8 cellular contexts compared by ENCODE assay signal in the genomic region with DNA sequence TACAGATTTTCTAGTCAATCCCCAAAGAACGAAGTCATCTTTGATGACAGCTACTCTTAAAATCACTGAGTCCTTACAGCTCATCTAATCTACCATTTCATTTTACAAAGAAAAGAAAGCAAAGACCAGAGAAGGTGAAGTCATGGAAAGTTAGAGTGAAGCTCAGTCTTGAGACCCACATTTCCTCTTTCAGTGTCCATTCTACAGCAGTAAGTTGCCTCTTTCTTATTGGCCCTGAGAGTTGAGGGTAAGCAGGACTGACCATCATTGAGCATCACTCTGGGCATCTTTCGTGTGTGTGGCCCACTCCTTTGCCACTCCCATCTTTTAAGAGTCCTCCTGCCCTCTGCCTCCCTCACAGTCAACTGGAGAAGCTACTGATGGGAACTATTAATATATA.
"Had no signal": no experiment of that assay in that cellular context is flagged by ENCODE, and none has a peak within 500 bp of the region (broad histone marks: within the 10 kb centered on the region; RNA-seq: fewer than 3 reads in every experiment).

No MANE protein-coding gene starts in this region.

- H3K4me3 Mint-ChIP-seq: HFFc6 had no signal

- H3K27ac Mint-ChIP-seq: HFFc6 had no signal

- DNase-seq: GM23248, GOT3, H7, HFFc6, IMR-90, KG1 had no signal

- ATAC-seq: HCT116, K562 had no signal

- H3K9me3 Mint-ChIP-seq: HFFc6 had no signal
